12 cellular contexts compared by ENCODE assay signal in the genomic region with DNA sequence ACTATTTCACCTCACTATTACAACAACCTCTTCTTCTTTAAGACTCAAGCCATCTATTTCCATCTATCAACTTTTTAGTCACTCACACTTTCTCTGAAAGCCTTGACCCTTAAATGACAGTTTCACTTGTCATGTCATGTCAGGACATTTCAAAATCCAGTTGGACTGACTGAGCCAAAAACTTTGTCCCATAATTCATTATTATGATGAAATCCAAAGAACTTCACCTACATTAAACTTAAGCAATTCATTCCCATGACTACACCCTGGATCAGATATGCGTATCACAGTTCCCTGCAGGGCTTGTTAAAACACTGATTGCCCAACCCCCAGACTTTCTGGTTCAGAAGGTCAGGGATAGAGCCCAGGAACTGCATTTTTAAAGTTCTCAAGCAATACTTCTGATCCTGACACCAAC. TPM values are rescaled to one million over a fixed set of nuclear protein-coding genes. Genes with fewer than 3 reads are reported as not detected.
DNase-seq lines count a peak whose midpoint lies in the region; ATAC-seq and TF ChIP-seq lines count a peak whose summit lies in the region.
"Had no signal": no experiment of that assay in that cellular context is flagged by ENCODE, and none has a peak within 500 bp of the region (broad histone marks: within the 10 kb centered on the region; RNA-seq: fewer than 3 reads in every experiment).

No MANE protein-coding gene starts in this region.

- CTCF ChIA-PET in A673 (lab: Charles Lee), result no interaction called here

- DNase-seq in AG10803 (ENCODE audit: low read depth) (peak; percentile 16), left colon (no peak), A673 (ENCODE audit: low spot score) (no peak), DMS53 (lab: John Stamatoyannopoulos, UW) (no peak), psoas muscle (no peak)
- DNase-seq: activated CD4-positive, alpha-beta T cell treated with anti-CD3 and anti-CD28 coated beads for 4 hours; GM23248; SIG-M5; stimulated activated naive CD4-positive, alpha-beta T cell had no signal

- intact Hi-C loops in left colon (cut with DNase I, micrococcal nuclease) (no loop called here), A673 (cut with micrococcal nuclease; ENCODE audit: unreplicated experiment) (no loop called here), psoas muscle (cut with DNase I) (no loop called here)

- TF ChIP-seq CTCF in AG10803 (conservative IDR thresholded peaks at IDR 0.05; ENCODE audit: low read length) (no peak), VCaP (conservative IDR thresholded peaks at IDR 0.05) (no peak), A673 (conservative IDR thresholded peaks at IDR 0.05; ENCODE audit: low read depth, low read length) (no peak), psoas muscle (IDR thresholded peaks at IDR 0.05) (no peak)

- H3K9me3 ChIP-seq in A673 (ENCODE audit: low read depth, low read length, poor library complexity, severe bottlenecking) (peaks cover 4% of the 10 kb centered on the region), psoas muscle (no peaks in the 10 kb centered on the region)

- no peak overlapping the region for H3K4me3 ChIP-seq in AG10803 (ENCODE audit: low read length)
- no peak overlapping the region for H3K4me3 ChIP-seq in A673 (ENCODE audit: low read depth, low read length, poor library complexity, severe bottlenecking)
- no peak overlapping the region for H3K4me3 ChIP-seq in psoas muscle
- H3K4me3 ChIP-seq: GM23248 had no signal

- BruUV-seq in A673 (replicated peaks; lab: Mats Ljungman, UMichigan), result no TSS peak

- 84 to 98% (median 93%) methylated on average over 1 of the region's 1 CpG for WGBS in psoas muscle, 3 donors

- H3K4me1 ChIP-seq in A673 (ENCODE audit: insufficient read depth, low read length, poor library complexity, severe bottlenecking), result no peaks in the 10 kb centered on the region
- H3K4me1 ChIP-seq in psoas muscle, result no peaks in the 10 kb centered on the region

- peak; percentile 65 for ATAC-seq in HG02610 (IDR thresholded peaks at IDR 0.05; ENCODE audit: unreplicated experiment)
- ATAC-seq in left colon, result peak; percentile 32
- ATAC-seq in psoas muscle, result no peak
- no peak for ATAC-seq in HG02973 (IDR thresholded peaks at IDR 0.05; ENCODE audit: unreplicated experiment)

- no peaks in the 10 kb centered on the region for H3K36me3 ChIP-seq in A673 (ENCODE audit: insufficient read depth, low read length, poor library complexity, severe bottlenecking)
- H3K36me3 ChIP-seq in psoas muscle (ENCODE audit: insufficient read depth in 1 of 2, low read depth in 1 of 2), result no peaks in the 10 kb centered on the region

- H3K27ac ChIP-seq in VCaP, result peak overlapping the region; percentile 89
- H3K27ac ChIP-seq in A673 (ENCODE audit: low read depth, low read length, poor library complexity, severe bottlenecking), result no peak overlapping the region
- no peak overlapping the region for H3K27ac ChIP-seq in psoas muscle
- H3K27ac ChIP-seq: GM23248 had no signal

- POLR2A ChIA-PET in A673 (lab: Charles Lee; ENCODE audit: low non-redundant PET), result no interaction called here

- H3K27me3 ChIP-seq in A673 (replicated peaks; ENCODE audit: insufficient read depth, low read depth, low read length, poor library complexity) (no peaks in the 10 kb centered on the region), psoas muscle (ENCODE audit: insufficient read depth in 3 of 3, low read length in 2 of 3) (no peaks in the 10 kb centered on the region)

RNA-seq across cellular contexts. Expression of gene LDAH, which starts 26.5 kb away (rescaled TPM):
- total RNA-seq in left colon (10 to 100 TPM; 19.5 to 21.5 TPM), A673 (2021) (27.4 TPM in 2 replicates), psoas muscle (1 to 10 TPM; 1.2 to 1.9 (median 1.6) TPM)
- 1 to 10 TPM in 2 of 3 donors, under 1 TPM in 1; 0.56 to 1.9 (median 1.2) TPM for polyA plus RNA-seq in psoas muscle

Comparison
In these comparisons a context has a peak if more than half of its experiments do, and no peak if none do; other contexts are left out.
1. ATAC-seq: peak in HG02610 (single experiment) and left colon (single experiment); none in psoas muscle (0 of 4) and HG02973 (single experiment).